13 cellular contexts compared by ENCODE assay signal in the genomic region with DNA sequence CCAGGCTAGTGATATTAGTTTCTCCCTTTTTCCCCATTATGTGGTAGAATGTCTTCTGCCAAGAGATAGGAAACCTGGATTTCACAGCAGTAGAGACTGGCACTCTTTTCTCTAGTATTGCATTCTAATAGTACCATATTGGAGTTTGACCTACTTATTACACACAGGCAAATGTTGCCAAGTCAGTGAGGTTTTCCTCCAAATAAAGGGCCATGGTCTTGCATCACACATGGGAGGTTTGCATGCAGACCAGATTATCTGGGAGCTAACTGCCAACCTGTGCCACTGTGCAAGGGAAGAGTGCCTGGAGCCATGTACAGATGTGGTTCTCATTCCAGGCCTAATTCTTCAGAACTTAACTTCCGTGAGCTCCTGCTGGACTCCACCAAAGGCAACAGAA.
"Had no signal": no experiment of that assay in that cellular context is flagged by ENCODE, and none has a peak within 500 bp of the region (broad histone marks: within the 10 kb centered on the region; RNA-seq: fewer than 3 reads in every experiment).

No MANE protein-coding gene starts in this region.

- H3K9me3 ChIP-seq: body of pancreas, pancreas, spleen had no signal

- H3K27me3 Mint-ChIP-seq: central memory CD8-positive, alpha-beta T cell; dendritic cell treated with granulocyte-macrophage colony-stimulating factor and Interleukin-4, amounts not matched to agents 40 ng/mL and 50 ng/mL, for 4 days had no signal

- H3K27ac Mint-ChIP-seq: dendritic cell treated with granulocyte-macrophage colony-stimulating factor and Interleukin-4, amounts not matched to agents 40 ng/mL and 50 ng/mL, for 4 days; neural progenitor cell had no signal

- H3K4me3 Mint-ChIP-seq: central memory CD8-positive, alpha-beta T cell; dendritic cell treated with granulocyte-macrophage colony-stimulating factor and Interleukin-4, amounts not matched to agents 40 ng/mL and 50 ng/mL, for 4 days; neural progenitor cell had no signal

- H3K4me3 ChIP-seq: body of pancreas, neural progenitor cell, pancreas, spleen had no signal

- ATAC-seq: body of pancreas had no signal

- H3K27me3 ChIP-seq: body of pancreas, neural progenitor cell, pancreas, spleen had no signal

- H3K27ac ChIP-seq: body of pancreas, neural progenitor cell, pancreas, spleen had no signal

- FAIRE-seq: pancreas had no signal

- H3K36me3 ChIP-seq: neural progenitor cell, pancreas had no signal

- H3K9me3 Mint-ChIP-seq: central memory CD8-positive, alpha-beta T cell; dendritic cell treated with granulocyte-macrophage colony-stimulating factor and Interleukin-4, amounts not matched to agents 40 ng/mL and 50 ng/mL, for 4 days; neural progenitor cell had no signal

- H3K4me1 Mint-ChIP-seq: neural progenitor cell had no signal

- H3K4me1 ChIP-seq: neural progenitor cell, pancreas, spleen had no signal

- DNase-seq: activated CD4-positive, alpha-beta T cell treated with anti-CD3 and anti-CD28 coated beads, Interleukin-2, amount 50 U/mL, for 1 hour; activated naive CD4-positive, alpha-beta T cell treated with anti-CD3 and anti-CD28 coated beads, Interleukin-2, amount 50 U/mL, for 16 hours; amniotic stem cell; islet precursor cell; spleen; stimulated activated CD4-positive, alpha-beta T cell treated with anti-CD3 and anti-CD28 coated beads, Interleukin-1b, Interleukin-23, amount 100 ng/mL, for 48 hours; stimulated activated naive CD4-positive, alpha-beta T cell treated with Interleukin-2 at 50 U/mL for 16 hours; T-helper 2 cell had no signal
